16 cellular contexts compared by ENCODE assay signal in the genomic region with DNA sequence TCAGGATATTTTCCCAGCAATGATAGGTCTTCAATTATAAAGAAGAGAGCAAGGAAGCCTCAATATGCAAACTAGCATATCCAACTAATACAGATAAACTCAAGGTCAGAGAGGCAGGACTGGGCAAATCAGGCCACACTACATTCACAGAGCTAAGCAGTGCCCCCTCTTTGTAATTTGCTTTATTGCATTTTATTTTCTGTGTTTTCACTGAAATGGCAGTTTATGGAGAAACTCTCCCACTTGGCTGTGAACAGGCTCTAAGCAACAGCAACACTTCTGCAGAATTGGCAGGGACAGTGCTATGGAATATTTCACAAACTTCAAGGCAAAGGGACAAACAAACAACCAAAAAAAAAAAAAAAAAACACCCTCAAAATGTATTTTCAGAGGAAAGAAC.
A peak's percentile ranks its signal among the peaks of the same experiment; 100 is the strongest.
DNase-seq lines count a peak whose midpoint lies in the region; ATAC-seq, FAIRE-seq and TF ChIP-seq lines count a peak whose summit lies in the region.
"Had no signal": no experiment of that assay in that cellular context is flagged by ENCODE, and none has a peak within 500 bp of the region (broad histone marks: within the 10 kb centered on the region; RNA-seq: fewer than 3 reads in every experiment).

No MANE protein-coding gene starts in this region.

- ATAC-seq in K562 (peak; percentile 57; the same call in 2 of the 3 replicates), pancreas (no peak)
- no peak for ATAC-seq in activated CD4-positive, CD25-positive, alpha-beta regulatory T cell treated with anti-CD3 and anti-CD28 coated beads, Interleukin-2, amount 50 U/mL, for 24 hours
- ATAC-seq: activated naive CD8-positive, alpha-beta T cell treated with anti-CD3 and anti-CD28 coated beads, Interleukin-2, amount 50 U/mL, for 24 hours; natural killer cell had no signal

- H3K9me2 ChIP-seq in Loucy (replicated peaks; ENCODE audit: low read depth, low read length) = no peaks in the 10 kb centered on the region

- intact Hi-C loops in K562 (cut with micrococcal nuclease) = no loop called here
- intact Hi-C loops in pancreas (cut with DNase I) = no loop called here

- H3K27me3 ChIP-seq in Loucy (ENCODE audit: insufficient read depth, low read length, poor library complexity, severe bottlenecking) = no peaks in the 10 kb centered on the region
- H3K27me3 ChIP-seq in K562 (ENCODE audit: control insufficient read depth in 2 of 2, insufficient read depth in 2 of 2, low read length in 2 of 2) = peaks cover 9 to 14% of the 10 kb centered on the region in 2 experiments; a peak in 4 of 5 replicates
- no peaks in the 10 kb centered on the region for H3K27me3 ChIP-seq in pancreas
- H3K27me3 ChIP-seq: thyroid gland had no signal

- POLR2A ChIA-PET in K562 (lab: Yijun Ruan, JAX) = no interaction called here

- in situ Hi-C loops in K562 (cut with MboI) = no loop called here

- H3K4me3 ChIP-seq in Loucy (ENCODE audit: low read length, poor library complexity, severe bottlenecking) = no peak overlapping the region
- H3K4me3 ChIP-seq in K562 = no peak overlapping the region
- H3K4me3 ChIP-seq in pancreas = no peak overlapping the region
- H3K4me3 ChIP-seq: thyroid gland had no signal

- no peak for TF ChIP-seq EP300 in K562 (IDR thresholded peaks at IDR 0.05; ENCODE audit: low read length)

- peak; percentile 2 for TF ChIP-seq CTCF in GM12873 (IDR thresholded peaks at IDR 0.05; ENCODE audit: insufficient read depth, low read depth, low read length, missing control alignments)
- peak; percentile 58 for TF ChIP-seq CTCF in Loucy (conservative IDR thresholded peaks at IDR 0.05; ENCODE audit: low read length)
- TF ChIP-seq CTCF in K562 (IDR thresholded peaks at IDR 0.05 in 2 of 3, conservative IDR thresholded peaks at IDR 0.05 in 1 of 3; ENCODE audit: insufficient read depth in 2 of 3, low read depth in 1 of 3, low read length in 3 of 3) = peak in 2 of 3 experiments; percentile 7 to 39; a peak in 2 of 6 replicates
- TF ChIP-seq CTCF in pancreas (IDR thresholded peaks at IDR 0.05) = no peak

- H3K4me2 ChIP-seq in Loucy (ENCODE audit: low read depth, low read length, poor library complexity, severe bottlenecking) (no peak overlapping the region), K562 (ENCODE audit: insufficient read depth, low read length) (no peak overlapping the region)

- CTCF ChIA-PET in K562 (lab: Yijun Ruan, JAX; ENCODE audit: low intra/inter-chr PET ratio) = interaction anchor here (0.6 kb wide), 1 partner anchor 470 kb away, joined by 4 read pairs; no protein-coding TSS in a partner anchor

- H3K36me3 ChIP-seq in Loucy (ENCODE audit: insufficient read depth, low read length) (no peaks in the 10 kb centered on the region), K562 (ENCODE audit: control insufficient read depth, insufficient read depth, low read length) (no peaks in the 10 kb centered on the region), pancreas (no peaks in the 10 kb centered on the region)
- H3K36me3 ChIP-seq: thyroid gland had no signal

- peak; percentile 48 for FAIRE-seq in K562 (lab: Jason Lieb, UNC)
- FAIRE-seq in pancreas (lab: Jason Lieb, UNC) = no peak
- FAIRE-seq: keratinocyte, small intestine had no signal

- peaks cover 2% of the 10 kb centered on the region for H3K79me2 ChIP-seq in Loucy (ENCODE audit: insufficient read depth, low read length)
- no peaks in the 10 kb centered on the region for H3K79me2 ChIP-seq in K562 (ENCODE audit: control insufficient read depth, insufficient read depth, low read length)

- H3K9ac ChIP-seq in Loucy (ENCODE audit: low read depth, low read length, poor library complexity, severe bottlenecking) (no peak overlapping the region), K562 (ENCODE audit: insufficient read depth in 1 of 2, low read depth in 2 of 2, low read length in 2 of 2) (no peak overlapping the region)

- BruUV-seq in K562 (replicated peaks; lab: Mats Ljungman, UMichigan) = no TSS peak

- TF ChIP-seq RAD21 in K562 (CRISPR knock-in tag; conservative IDR thresholded peaks at IDR 0.05 in 1 of 2, IDR thresholded peaks at IDR 0.05 in 1 of 2) = no peak

- no peaks in the 10 kb centered on the region for H3F3A ChIP-seq in Loucy (ENCODE audit: low read depth)

- H3K27ac ChIP-seq in K562 (ENCODE audit: extremely low read depth, low read depth, low read length) = no peak overlapping the region
- no peak overlapping the region for H3K27ac ChIP-seq in pancreas
- H3K27ac ChIP-seq in substantia nigra (ENCODE audit: low read depth, low read length, poor library complexity, severe bottlenecking) = no peak overlapping the region
- H3K27ac ChIP-seq: thyroid gland had no signal

- DNase-seq in K562 (ENCODE audit: extremely low read depth in 1 of 4, low spot score in 3 of 4) = no peak
- peak; percentile 49 for DNase-seq in medulla oblongata (ENCODE audit: extremely low spot score)
- DNase-seq in stimulated activated CD8-positive, alpha-beta memory T cell treated with anti-CD3 and anti-CD28 coated beads, Interleukin-4, amount 100 ng/mL, for 48 hours = no peak
- no peak for DNase-seq in pancreas
- no peak for DNase-seq in substantia nigra (lab: John Stamatoyannopoulos, UW)
- DNase-seq: activated naive CD8-positive, alpha-beta T cell treated with anti-CD3 and anti-CD28 coated beads, Interleukin-2, amount 50 U/mL, for 24 hours; CD4-positive, CD25-positive, alpha-beta regulatory T cell; dermis blood vessel endothelial cell; natural killer cell; NCI-H226; small intestine; thyroid gland had no signal

- H3K4me1 ChIP-seq in Loucy (ENCODE audit: insufficient read depth, low read length, poor library complexity, severe bottlenecking) = peaks cover 1% of the 10 kb centered on the region
- H3K4me1 ChIP-seq in K562 (replicated peaks in 1 of 2; ENCODE audit: control insufficient read depth in 2 of 2, insufficient read depth in 2 of 2, low read length in 2 of 2) = no peaks in the 10 kb centered on the region
- no peaks in the 10 kb centered on the region for H3K4me1 ChIP-seq in pancreas
- H3K4me1 ChIP-seq: thyroid gland had no signal

- H4K20me1 ChIP-seq in Loucy (ENCODE audit: insufficient read depth, low read length, poor library complexity, severe bottlenecking) (no peaks in the 10 kb centered on the region), K562 (replicated peaks; ENCODE audit: control insufficient read depth, insufficient read depth, low read length) (no peaks in the 10 kb centered on the region)

- no peaks in the 10 kb centered on the region for H3K9me3 ChIP-seq in Loucy (ENCODE audit: insufficient read depth, low read depth, low read length)
- no peaks in the 10 kb centered on the region for H3K9me3 ChIP-seq in K562 (replicated peaks; ENCODE audit: control insufficient read depth, insufficient read depth, low read depth, low read length)
- no peaks in the 10 kb centered on the region for H3K9me3 ChIP-seq in pancreas
- H3K9me3 ChIP-seq: thyroid gland had no signal

- no peaks in the 10 kb centered on the region for H3K9me1 ChIP-seq in K562 (ENCODE audit: control insufficient read depth, insufficient read depth, low read length)

- H2AFZ ChIP-seq in Loucy (ENCODE audit: low read length) = no peak overlapping the region
- H2AFZ ChIP-seq in K562 (ENCODE audit: low read depth, low read length) = no peak overlapping the region

- no peak for TF ChIP-seq POLR2A in K562 (conservative IDR thresholded peaks at IDR 0.05)

TF ChIP-seq in K562, 482 proteins besides CTCF, POLR2A, EP300 and RAD21 (continues in another document):
- no peak for TF ChIP-seq NR3C1 (CRISPR knock-in tag; IDR thresholded peaks at IDR 0.05)
- TF ChIP-seq ZNF551 (CRISPR knock-in tag; IDR thresholded peaks at IDR 0.05) = no peak
- TF ChIP-seq, protein P1, sequence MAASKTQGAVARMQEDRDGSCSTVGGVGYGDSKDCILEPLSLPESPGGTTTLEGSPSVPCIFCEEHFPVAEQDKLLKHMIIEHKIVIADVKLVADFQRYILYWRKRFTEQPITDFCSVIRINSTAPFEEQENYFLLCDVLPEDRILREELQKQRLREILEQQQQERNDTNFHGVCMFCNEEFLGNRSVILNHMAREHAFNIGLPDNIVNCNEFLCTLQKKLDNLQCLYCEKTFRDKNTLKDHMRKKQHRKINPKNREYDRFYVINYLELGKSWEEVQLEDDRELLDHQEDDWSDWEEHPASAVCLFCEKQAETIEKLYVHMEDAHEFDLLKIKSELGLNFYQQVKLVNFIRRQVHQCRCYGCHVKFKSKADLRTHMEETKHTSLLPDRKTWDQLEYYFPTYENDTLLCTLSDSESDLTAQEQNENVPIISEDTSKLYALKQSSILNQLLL (CRISPR knock-in tag; IDR thresholded peaks at IDR 0.05; ENCODE audit: borderline replicate concordance) = no peak
- no peak for TF ChIP-seq DNMT1 (IDR thresholded peaks at IDR 0.05)
- TF ChIP-seq, protein P2, sequence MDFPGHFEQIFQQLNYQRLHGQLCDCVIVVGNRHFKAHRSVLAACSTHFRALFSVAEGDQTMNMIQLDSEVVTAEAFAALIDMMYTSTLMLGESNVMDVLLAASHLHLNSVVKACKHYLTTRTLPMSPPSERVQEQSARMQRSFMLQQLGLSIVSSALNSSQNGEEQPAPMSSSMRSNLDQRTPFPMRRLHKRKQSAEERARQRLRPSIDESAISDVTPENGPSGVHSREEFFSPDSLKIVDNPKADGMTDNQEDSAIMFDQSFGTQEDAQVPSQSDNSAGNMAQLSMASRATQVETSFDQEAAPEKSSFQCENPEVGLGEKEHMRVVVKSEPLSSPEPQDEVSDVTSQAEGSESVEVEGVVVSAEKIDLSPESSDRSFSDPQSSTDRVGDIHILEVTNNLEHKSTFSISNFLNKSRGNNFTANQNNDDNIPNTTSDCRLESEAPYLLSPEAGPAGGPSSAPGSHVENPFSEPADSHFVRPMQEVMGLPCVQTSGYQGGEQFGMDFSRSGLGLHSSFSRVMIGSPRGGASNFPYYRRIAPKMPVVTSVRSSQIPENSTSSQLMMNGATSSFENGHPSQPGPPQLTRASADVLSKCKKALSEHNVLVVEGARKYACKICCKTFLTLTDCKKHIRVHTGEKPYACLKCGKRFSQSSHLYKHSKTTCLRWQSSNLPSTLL (IDR thresholded peaks at IDR 0.05) = no peak
- no peak for TF ChIP-seq ZNF586 (CRISPR knock-in tag; conservative IDR thresholded peaks at IDR 0.05)
- TF ChIP-seq, protein P3, sequence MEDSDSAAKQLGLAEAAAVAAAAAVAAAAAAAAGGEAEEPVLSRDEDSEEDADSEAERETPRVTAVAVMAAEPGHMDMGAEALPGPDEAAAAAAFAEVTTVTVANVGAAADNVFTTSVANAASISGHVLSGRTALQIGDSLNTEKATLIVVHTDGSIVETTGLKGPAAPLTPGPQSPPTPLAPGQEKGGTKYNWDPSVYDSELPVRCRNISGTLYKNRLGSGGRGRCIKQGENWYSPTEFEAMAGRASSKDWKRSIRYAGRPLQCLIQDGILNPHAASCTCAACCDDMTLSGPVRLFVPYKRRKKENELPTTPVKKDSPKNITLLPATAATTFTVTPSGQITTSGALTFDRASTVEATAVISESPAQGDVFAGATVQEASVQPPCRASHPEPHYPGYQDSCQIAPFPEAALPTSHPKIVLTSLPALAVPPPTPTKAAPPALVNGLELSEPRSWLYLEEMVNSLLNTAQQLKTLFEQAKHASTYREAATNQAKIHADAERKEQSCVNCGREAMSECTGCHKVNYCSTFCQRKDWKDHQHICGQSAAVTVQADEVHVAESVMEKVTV (CRISPR knock-in tag; IDR thresholded peaks at IDR 0.05) = no peak
- TF ChIP-seq SNRNP70 (optimal IDR thresholded peaks at IDR 0.05; ENCODE audit: low read depth, low read length) = no peak
- no peak for TF ChIP-seq TAL1 (IDR thresholded peaks at IDR 0.05)
- no peak for TF ChIP-seq CBX1 (IDR thresholded peaks at IDR 0.05; ENCODE audit: low read depth)

Comparison
In these comparisons a context has a peak if more than half of its experiments do, and no peak if none do; other contexts are left out.
1. CTCF ChIP-seq: peak in GM12873 (single experiment), Loucy (single experiment) and K562 (2 of 3); none in pancreas (0 of 4).